1 cellular context compared by ENCODE assay signal in genomic region chr11:111878766-111879636, GRCh38.
TF ChIP-seq lines count a peak whose summit lies in the region.

A gene with protein sequence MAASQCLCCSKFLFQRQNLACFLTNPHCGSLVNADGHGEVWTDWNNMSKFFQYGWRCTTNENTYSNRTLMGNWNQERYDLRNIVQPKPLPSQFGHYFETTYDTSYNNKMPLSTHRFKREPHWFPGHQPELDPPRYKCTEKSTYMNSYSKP (plus strand): TSS chr11:111879541. CDS start chr11:111879561, 20 bp downstream.
FDXACB1 (minus strand) TSS chr11:111879165; CDS start chr11:111879132, 33 bp downstream.

TF ChIP-seq in HEK293, 187 proteins besides CTCF, POLR2A, EP300 and RAD21 (continued from another document):
- TF ChIP-seq ZNF433 (tag by site-specific recombination; IDR thresholded peaks at IDR 0.05; ENCODE audit: low read depth) (no peak), ZNF549 (tag by site-specific recombination; IDR thresholded peaks at IDR 0.05) (no peak), ZSCAN18 (tag by site-specific recombination; IDR thresholded peaks at IDR 0.05) (no peak), ZNF112 (tag by site-specific recombination; IDR thresholded peaks at IDR 0.05) (no peak), ZBTB26 (tag by site-specific recombination; optimal IDR thresholded peaks at IDR 0.05) (peak; percentile 66), ZNF302 (tag by site-specific recombination; IDR thresholded peaks at IDR 0.05; ENCODE audit: low read depth) (no peak), ZFP37 (tag by site-specific recombination; IDR thresholded peaks at IDR 0.05) (peak; percentile 42; the same call in 1 of the 2 replicates), ZNF701 (tag by site-specific recombination; IDR thresholded peaks at IDR 0.05) (no peak), ZNF623 (tag by site-specific recombination; IDR thresholded peaks at IDR 0.05) (no peak), SP3 (tag by site-specific recombination; IDR thresholded peaks at IDR 0.05) (peak; percentile 85)
- TF ChIP-seq, protein P1, sequence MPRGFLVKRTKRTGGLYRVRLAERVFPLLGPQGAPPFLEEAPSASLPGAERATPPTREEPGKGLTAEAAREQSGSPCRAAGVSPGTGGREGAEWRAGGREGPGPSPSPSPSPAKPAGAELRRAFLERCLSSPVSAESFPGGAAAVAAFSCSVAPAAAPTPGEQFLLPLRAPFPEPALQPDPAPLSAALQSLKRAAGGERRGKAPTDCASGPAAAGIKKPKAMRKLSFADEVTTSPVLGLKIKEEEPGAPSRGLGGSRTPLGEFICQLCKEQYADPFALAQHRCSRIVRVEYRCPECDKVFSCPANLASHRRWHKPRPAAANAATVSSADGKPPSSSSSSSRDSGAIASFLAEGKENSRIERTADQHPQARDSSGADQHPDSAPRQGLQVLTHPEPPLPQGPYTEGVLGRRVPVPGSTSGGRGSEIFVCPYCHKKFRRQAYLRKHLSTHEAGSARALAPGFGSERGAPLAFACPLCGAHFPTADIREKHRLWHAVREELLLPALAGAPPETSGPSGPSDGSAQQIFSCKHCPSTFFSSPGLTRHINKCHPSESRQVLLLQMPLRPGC (tag by site-specific recombination; IDR thresholded peaks at IDR 0.05) = peak; percentile 43; the same call in 1 of the 2 replicates
TF ChIP-seq in HEK293: peak in this region for 55.
